Comparison of ENCODE assay signal across 1 cellular context in the genomic region with DNA sequence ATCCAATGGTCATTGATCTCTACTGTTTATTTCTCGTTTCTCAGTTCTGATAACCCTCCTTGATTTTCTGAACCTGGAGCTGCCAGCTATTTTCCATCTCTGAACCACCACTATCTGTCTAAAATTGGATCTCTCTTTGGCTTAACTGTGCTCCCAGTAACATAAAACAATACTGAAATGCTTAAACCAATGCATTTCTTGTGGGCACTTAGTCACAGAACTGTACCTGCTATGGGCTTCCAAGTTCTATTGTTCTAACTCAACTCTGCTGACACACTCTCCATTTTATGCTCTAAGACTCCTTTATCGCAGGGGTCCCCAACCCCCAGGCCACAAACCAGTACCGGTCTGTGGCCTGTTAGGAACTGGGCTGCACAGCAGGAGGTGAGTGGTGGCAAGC.
TF ChIP-seq lines count a peak whose summit lies in the region.

No MANE protein-coding gene starts in this region.

TF ChIP-seq in H1, 55 proteins besides CTCF, POLR2A, EP300 and RAD21 (continued from another document):
- TF ChIP-seq, protein P1, sequence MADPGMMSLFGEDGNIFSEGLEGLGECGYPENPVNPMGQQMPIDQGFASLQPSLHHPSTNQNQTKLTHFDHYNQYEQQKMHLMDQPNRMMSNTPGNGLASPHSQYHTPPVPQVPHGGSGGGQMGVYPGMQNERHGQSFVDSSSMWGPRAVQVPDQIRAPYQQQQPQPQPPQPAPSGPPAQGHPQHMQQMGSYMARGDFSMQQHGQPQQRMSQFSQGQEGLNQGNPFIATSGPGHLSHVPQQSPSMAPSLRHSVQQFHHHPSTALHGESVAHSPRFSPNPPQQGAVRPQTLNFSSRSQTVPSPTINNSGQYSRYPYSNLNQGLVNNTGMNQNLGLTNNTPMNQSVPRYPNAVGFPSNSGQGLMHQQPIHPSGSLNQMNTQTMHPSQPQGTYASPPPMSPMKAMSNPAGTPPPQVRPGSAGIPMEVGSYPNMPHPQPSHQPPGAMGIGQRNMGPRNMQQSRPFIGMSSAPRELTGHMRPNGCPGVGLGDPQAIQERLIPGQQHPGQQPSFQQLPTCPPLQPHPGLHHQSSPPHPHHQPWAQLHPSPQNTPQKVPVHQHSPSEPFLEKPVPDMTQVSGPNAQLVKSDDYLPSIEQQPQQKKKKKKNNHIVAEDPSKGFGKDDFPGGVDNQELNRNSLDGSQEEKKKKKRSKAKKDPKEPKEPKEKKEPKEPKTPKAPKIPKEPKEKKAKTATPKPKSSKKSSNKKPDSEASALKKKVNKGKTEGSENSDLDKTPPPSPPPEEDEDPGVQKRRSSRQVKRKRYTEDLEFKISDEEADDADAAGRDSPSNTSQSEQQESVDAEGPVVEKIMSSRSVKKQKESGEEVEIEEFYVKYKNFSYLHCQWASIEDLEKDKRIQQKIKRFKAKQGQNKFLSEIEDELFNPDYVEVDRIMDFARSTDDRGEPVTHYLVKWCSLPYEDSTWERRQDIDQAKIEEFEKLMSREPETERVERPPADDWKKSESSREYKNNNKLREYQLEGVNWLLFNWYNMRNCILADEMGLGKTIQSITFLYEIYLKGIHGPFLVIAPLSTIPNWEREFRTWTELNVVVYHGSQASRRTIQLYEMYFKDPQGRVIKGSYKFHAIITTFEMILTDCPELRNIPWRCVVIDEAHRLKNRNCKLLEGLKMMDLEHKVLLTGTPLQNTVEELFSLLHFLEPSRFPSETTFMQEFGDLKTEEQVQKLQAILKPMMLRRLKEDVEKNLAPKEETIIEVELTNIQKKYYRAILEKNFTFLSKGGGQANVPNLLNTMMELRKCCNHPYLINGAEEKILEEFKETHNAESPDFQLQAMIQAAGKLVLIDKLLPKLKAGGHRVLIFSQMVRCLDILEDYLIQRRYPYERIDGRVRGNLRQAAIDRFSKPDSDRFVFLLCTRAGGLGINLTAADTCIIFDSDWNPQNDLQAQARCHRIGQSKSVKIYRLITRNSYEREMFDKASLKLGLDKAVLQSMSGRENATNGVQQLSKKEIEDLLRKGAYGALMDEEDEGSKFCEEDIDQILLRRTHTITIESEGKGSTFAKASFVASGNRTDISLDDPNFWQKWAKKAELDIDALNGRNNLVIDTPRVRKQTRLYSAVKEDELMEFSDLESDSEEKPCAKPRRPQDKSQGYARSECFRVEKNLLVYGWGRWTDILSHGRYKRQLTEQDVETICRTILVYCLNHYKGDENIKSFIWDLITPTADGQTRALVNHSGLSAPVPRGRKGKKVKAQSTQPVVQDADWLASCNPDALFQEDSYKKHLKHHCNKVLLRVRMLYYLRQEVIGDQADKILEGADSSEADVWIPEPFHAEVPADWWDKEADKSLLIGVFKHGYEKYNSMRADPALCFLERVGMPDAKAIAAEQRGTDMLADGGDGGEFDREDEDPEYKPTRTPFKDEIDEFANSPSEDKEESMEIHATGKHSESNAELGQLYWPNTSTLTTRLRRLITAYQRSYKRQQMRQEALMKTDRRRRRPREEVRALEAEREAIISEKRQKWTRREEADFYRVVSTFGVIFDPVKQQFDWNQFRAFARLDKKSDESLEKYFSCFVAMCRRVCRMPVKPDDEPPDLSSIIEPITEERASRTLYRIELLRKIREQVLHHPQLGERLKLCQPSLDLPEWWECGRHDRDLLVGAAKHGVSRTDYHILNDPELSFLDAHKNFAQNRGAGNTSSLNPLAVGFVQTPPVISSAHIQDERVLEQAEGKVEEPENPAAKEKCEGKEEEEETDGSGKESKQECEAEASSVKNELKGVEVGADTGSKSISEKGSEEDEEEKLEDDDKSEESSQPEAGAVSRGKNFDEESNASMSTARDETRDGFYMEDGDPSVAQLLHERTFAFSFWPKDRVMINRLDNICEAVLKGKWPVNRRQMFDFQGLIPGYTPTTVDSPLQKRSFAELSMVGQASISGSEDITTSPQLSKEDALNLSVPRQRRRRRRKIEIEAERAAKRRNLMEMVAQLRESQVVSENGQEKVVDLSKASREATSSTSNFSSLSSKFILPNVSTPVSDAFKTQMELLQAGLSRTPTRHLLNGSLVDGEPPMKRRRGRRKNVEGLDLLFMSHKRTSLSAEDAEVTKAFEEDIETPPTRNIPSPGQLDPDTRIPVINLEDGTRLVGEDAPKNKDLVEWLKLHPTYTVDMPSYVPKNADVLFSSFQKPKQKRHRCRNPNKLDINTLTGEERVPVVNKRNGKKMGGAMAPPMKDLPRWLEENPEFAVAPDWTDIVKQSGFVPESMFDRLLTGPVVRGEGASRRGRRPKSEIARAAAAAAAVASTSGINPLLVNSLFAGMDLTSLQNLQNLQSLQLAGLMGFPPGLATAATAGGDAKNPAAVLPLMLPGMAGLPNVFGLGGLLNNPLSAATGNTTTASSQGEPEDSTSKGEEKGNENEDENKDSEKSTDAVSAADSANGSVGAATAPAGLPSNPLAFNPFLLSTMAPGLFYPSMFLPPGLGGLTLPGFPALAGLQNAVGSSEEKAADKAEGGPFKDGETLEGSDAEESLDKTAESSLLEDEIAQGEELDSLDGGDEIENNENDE (IDR thresholded peaks at IDR 0.05; ENCODE audit: insufficient replicate concordance, low read length), result no peak
